1 cellular context compared by ENCODE assay signal in genomic region chr6:155444120-155444917, GRCh38.
TF ChIP-seq lines count a peak whose summit lies in the region.

No MANE protein-coding gene starts in this region.

TF ChIP-seq in HepG2, 621 proteins besides CTCF, POLR2A, EP300 and RAD21 (continued from another document and continues in another):
- TF ChIP-seq TCF7 (IDR thresholded peaks at IDR 0.05; ENCODE audit: low read depth) = peak; percentile 94
- no peak for TF ChIP-seq NAIF1 (CRISPR knock-in tag; IDR thresholded peaks at IDR 0.05; ENCODE audit: borderline replicate concordance)
- TF ChIP-seq AFF4 (CRISPR knock-in tag; IDR thresholded peaks at IDR 0.05) = peak; percentile 80; the same call in 1 of the 2 replicates
- no peak for TF ChIP-seq U2AF1 (optimal IDR thresholded peaks at IDR 0.05; ENCODE audit: low read depth, low read length)
- TF ChIP-seq MYC (CRISPR knock-in tag; IDR thresholded peaks at IDR 0.05; ENCODE audit: borderline replicate concordance) = no peak
- no peak for TF ChIP-seq ZNF550 (CRISPR knock-in tag; IDR thresholded peaks at IDR 0.05; ENCODE audit: borderline replicate concordance)
- no peak for TF ChIP-seq DMTF1 (CRISPR knock-in tag; IDR thresholded peaks at IDR 0.05)
- peak; percentile 91 for TF ChIP-seq SALL1 (CRISPR knock-in tag; IDR thresholded peaks at IDR 0.05)
- TF ChIP-seq ZNF777 (CRISPR knock-in tag; IDR thresholded peaks at IDR 0.05) = no peak
- TF ChIP-seq KLF13 (CRISPR knock-in tag; IDR thresholded peaks at IDR 0.05) = no peak
- TF ChIP-seq ZSCAN20 (CRISPR knock-in tag; IDR thresholded peaks at IDR 0.05; ENCODE audit: borderline replicate concordance) = no peak
- peak; percentile 85; the same call in 1 of the 2 replicates for TF ChIP-seq DNMT3B (CRISPR knock-in tag; conservative IDR thresholded peaks at IDR 0.05)
- TF ChIP-seq CBFB (CRISPR knock-in tag; IDR thresholded peaks at IDR 0.05) = 0 out of 2 replicates have a peak, but pooled peaks have one; percentile 55
- no peak for TF ChIP-seq GMEB1 (CRISPR knock-in tag; IDR thresholded peaks at IDR 0.05; ENCODE audit: borderline replicate concordance)
- no peak; the same call in 1 of the 2 replicates for TF ChIP-seq ZNF24 (IDR thresholded peaks at IDR 0.05)
- TF ChIP-seq ZNF318 (CRISPR knock-in tag; IDR thresholded peaks at IDR 0.05) = no peak
- TF ChIP-seq ZNF772 (CRISPR knock-in tag; IDR thresholded peaks at IDR 0.05) = no peak
- TF ChIP-seq GABPA (IDR thresholded peaks at IDR 0.05; ENCODE audit: low read depth, low read length) = no peak
- TF ChIP-seq GABPA (CRISPR knock-in tag; IDR thresholded peaks at IDR 0.05; ENCODE audit: low read depth) = peak; percentile 45; the same call in 1 of the 2 replicates
- peak; percentile 64; the same call in 1 of the 2 replicates for TF ChIP-seq GATAD1 (CRISPR knock-in tag; IDR thresholded peaks at IDR 0.05)
- TF ChIP-seq SNAI1 (CRISPR knock-in tag; IDR thresholded peaks at IDR 0.05; ENCODE audit: borderline replicate concordance) = no peak
- TF ChIP-seq NFE2L2 (IDR thresholded peaks at IDR 0.05; ENCODE audit: low read length) = 0 out of 2 replicates have a peak, but pooled peaks have one; percentile 25
- TF ChIP-seq ESRRA (CRISPR knock-in tag; IDR thresholded peaks at IDR 0.05; ENCODE audit: low read depth) = no peak
- TF ChIP-seq ETV5 (CRISPR knock-in tag; IDR thresholded peaks at IDR 0.05; ENCODE audit: borderline replicate concordance) = peak; percentile 86; the same call in 1 of the 2 replicates
- TF ChIP-seq ZNF670 (CRISPR knock-in tag; IDR thresholded peaks at IDR 0.05; ENCODE audit: borderline replicate concordance) = no peak
- no peak for TF ChIP-seq HNRNPK (IDR thresholded peaks at IDR 0.05; ENCODE audit: low read depth, low read length, poor library complexity, severe bottlenecking)
- no peak for TF ChIP-seq RAD51 (IDR thresholded peaks at IDR 0.05; ENCODE audit: borderline replicate concordance)
- TF ChIP-seq ZNF567 (CRISPR knock-in tag; IDR thresholded peaks at IDR 0.05; ENCODE audit: borderline replicate concordance) = no peak
- no peak for TF ChIP-seq ZNF784 (CRISPR knock-in tag; IDR thresholded peaks at IDR 0.05; ENCODE audit: borderline replicate concordance)
- TF ChIP-seq TIGD3 (CRISPR knock-in tag; IDR thresholded peaks at IDR 0.05; ENCODE audit: borderline replicate concordance) = no peak
- TF ChIP-seq POGK (CRISPR knock-in tag; conservative IDR thresholded peaks at IDR 0.05) = peak; percentile 85; the same call in 1 of the 2 replicates
- TF ChIP-seq MEIS2 (CRISPR knock-in tag; IDR thresholded peaks at IDR 0.05) = peak; percentile 83; the same call in 1 of the 2 replicates
- TF ChIP-seq U2AF2 (IDR thresholded peaks at IDR 0.05; ENCODE audit: low read depth, low read length) = no peak
- TF ChIP-seq ZFP1 (CRISPR knock-in tag; IDR thresholded peaks at IDR 0.05) = peak; percentile 98
- TF ChIP-seq GLMP (CRISPR knock-in tag; IDR thresholded peaks at IDR 0.05; ENCODE audit: borderline replicate concordance) = no peak
- no peak for TF ChIP-seq ZNF224 (CRISPR knock-in tag; IDR thresholded peaks at IDR 0.05)
- TF ChIP-seq MYPOP (CRISPR knock-in tag; IDR thresholded peaks at IDR 0.05) = 0 out of 2 replicates have a peak, but pooled peaks have one; percentile 57
